ENCODE assay signal across 14 cellular contexts in the genomic region with DNA sequence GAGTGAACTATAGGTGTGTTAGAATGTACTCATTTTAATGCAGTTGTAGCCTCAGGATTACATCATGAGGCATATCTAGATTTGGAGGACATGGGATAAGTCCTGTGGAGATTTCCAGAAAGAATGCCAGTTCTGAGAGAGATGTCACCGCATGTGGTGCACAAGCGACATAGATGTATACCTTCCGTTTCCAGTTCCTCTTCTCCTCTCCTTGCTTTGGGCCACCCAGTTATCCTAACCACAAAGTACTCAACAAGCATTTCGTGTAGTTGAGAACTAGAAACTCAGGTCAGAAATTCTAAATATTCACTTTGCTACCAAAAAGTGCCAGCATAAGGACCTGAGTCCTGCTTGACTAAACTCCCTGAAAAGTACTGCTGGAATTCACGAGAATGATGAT.
"Had no signal": no experiment of that assay in that cellular context is flagged by ENCODE, and none has a peak within 500 bp of the region (broad histone marks: within the 10 kb centered on the region; RNA-seq: fewer than 3 reads in every experiment).

No MANE protein-coding gene starts in this region.

- H3K36me3 Mint-ChIP-seq: activated naive CD8-positive, alpha-beta T cell treated with anti-CD3 and anti-CD28 coated beads for 36 hours; naive thymus-derived CD8-positive, alpha-beta T cell had no signal

- H3K27me3 ChIP-seq: esophagus squamous epithelium, pancreas, sigmoid colon, upper lobe of left lung had no signal

- H3K27ac ChIP-seq: esophagus squamous epithelium, pancreas, thoracic aorta, upper lobe of left lung had no signal

- H3K4me1 ChIP-seq: esophagus squamous epithelium, pancreas had no signal

- H3K4me3 Mint-ChIP-seq: activated CD4-positive, alpha-beta T cell treated with anti-CD3 and anti-CD28 coated beads, Interleukin-2, amount 10 ng/mL, durations not matched to agents 7 days and 5 days; activated naive CD8-positive, alpha-beta T cell treated with anti-CD3 and anti-CD28 coated beads for 36 hours; effector memory CD8-positive, alpha-beta T cell; naive thymus-derived CD8-positive, alpha-beta T cell; stimulated activated effector memory CD8-positive, alpha-beta T cell treated with anti-CD3 and anti-CD28 coated beads, Interleukin-12 subunit alpha, Interleukin-12 subunit beta, amount 100 ng/mL, for 72 hours had no signal

- H3K4me1 Mint-ChIP-seq: naive thymus-derived CD8-positive, alpha-beta T cell had no signal

- H3K9me3 ChIP-seq: esophagus squamous epithelium, pancreas, sigmoid colon, thoracic aorta, upper lobe of left lung had no signal

- ATAC-seq: effector memory CD8-positive, alpha-beta T cell; naive thymus-derived CD8-positive, alpha-beta T cell; pancreas; stimulated activated effector memory CD8-positive, alpha-beta T cell treated with anti-CD3 and anti-CD28 coated beads, Interleukin-12 subunit alpha, Interleukin-12 subunit beta, amount 100 ng/mL, for 72 hours had no signal

- H3K27me3 Mint-ChIP-seq: activated CD4-positive, alpha-beta T cell treated with anti-CD3 and anti-CD28 coated beads, Interleukin-2, amount 10 ng/mL, durations not matched to agents 7 days and 5 days; activated naive CD8-positive, alpha-beta T cell treated with anti-CD3 and anti-CD28 coated beads for 36 hours; effector memory CD8-positive, alpha-beta T cell; naive thymus-derived CD8-positive, alpha-beta T cell had no signal

- H3K27ac Mint-ChIP-seq: activated CD4-positive, alpha-beta T cell treated with anti-CD3 and anti-CD28 coated beads, Interleukin-2, amount 10 ng/mL, durations not matched to agents 7 days and 5 days; activated naive CD8-positive, alpha-beta T cell treated with anti-CD3 and anti-CD28 coated beads for 36 hours; effector memory CD8-positive, alpha-beta T cell; naive thymus-derived CD8-positive, alpha-beta T cell; stimulated activated effector memory CD8-positive, alpha-beta T cell treated with anti-CD3 and anti-CD28 coated beads, Interleukin-12 subunit alpha, Interleukin-12 subunit beta, amount 100 ng/mL, for 72 hours had no signal

- DNase-seq: activated CD4-positive, alpha-beta T cell treated with anti-CD3 and anti-CD28 coated beads, Interleukin-2, amount 10 ng/mL, durations not matched to agents 7 days and 5 days; activated naive CD4-positive, alpha-beta T cell; activated naive CD8-positive, alpha-beta T cell treated with anti-CD3 and anti-CD28 coated beads for 36 hours; amniotic stem cell; effector memory CD8-positive, alpha-beta T cell; esophagus squamous epithelium; naive thymus-derived CD8-positive, alpha-beta T cell; pancreas; sigmoid colon; stimulated activated CD4-positive, alpha-beta T cell treated with anti-CD3 and anti-CD28 coated beads, Interleukin-4, amount 100 ng/mL, for 24 hours; T-helper 9 cell; upper lobe of left lung had no signal

- H3K36me3 ChIP-seq: pancreas had no signal

- H3K4me3 ChIP-seq: esophagus squamous epithelium, pancreas, sigmoid colon, thoracic aorta, upper lobe of left lung had no signal

- H3K9me3 Mint-ChIP-seq: activated CD4-positive, alpha-beta T cell treated with anti-CD3 and anti-CD28 coated beads, Interleukin-2, amount 10 ng/mL, durations not matched to agents 7 days and 5 days; activated naive CD8-positive, alpha-beta T cell treated with anti-CD3 and anti-CD28 coated beads for 36 hours; effector memory CD8-positive, alpha-beta T cell; naive thymus-derived CD8-positive, alpha-beta T cell; stimulated activated effector memory CD8-positive, alpha-beta T cell treated with anti-CD3 and anti-CD28 coated beads, Interleukin-12 subunit alpha, Interleukin-12 subunit beta, amount 100 ng/mL, for 72 hours had no signal
